2 cellular contexts compared by ENCODE assay signal in genomic region chr5:58258984-58259684, GRCh38.
TF ChIP-seq lines count a peak whose summit lies in the region.

No MANE protein-coding gene starts in this region.

TF ChIP-seq in HCT116, 20 proteins besides CTCF, POLR2A, EP300 and RAD21 (continued from another document):
- TF ChIP-seq, protein P1, sequence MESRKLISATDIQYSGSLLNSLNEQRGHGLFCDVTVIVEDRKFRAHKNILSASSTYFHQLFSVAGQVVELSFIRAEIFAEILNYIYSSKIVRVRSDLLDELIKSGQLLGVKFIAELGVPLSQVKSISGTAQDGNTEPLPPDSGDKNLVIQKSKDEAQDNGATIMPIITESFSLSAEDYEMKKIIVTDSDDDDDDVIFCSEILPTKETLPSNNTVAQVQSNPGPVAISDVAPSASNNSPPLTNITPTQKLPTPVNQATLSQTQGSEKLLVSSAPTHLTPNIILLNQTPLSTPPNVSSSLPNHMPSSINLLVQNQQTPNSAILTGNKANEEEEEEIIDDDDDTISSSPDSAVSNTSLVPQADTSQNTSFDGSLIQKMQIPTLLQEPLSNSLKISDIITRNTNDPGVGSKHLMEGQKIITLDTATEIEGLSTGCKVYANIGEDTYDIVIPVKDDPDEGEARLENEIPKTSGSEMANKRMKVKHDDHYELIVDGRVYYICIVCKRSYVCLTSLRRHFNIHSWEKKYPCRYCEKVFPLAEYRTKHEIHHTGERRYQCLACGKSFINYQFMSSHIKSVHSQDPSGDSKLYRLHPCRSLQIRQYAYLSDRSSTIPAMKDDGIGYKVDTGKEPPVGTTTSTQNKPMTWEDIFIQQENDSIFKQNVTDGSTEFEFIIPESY (IDR thresholded peaks at IDR 0.05; ENCODE audit: extremely low read depth, insufficient replicate concordance, low read length) = no peak
- TF ChIP-seq SIN3A (IDR thresholded peaks at IDR 0.05; ENCODE audit: low read depth) (no peak), FOSL1 (IDR thresholded peaks at IDR 0.05; ENCODE audit: low read depth) (no peak)

TF ChIP-seq in SK-N-SH treated with all-trans-retinoic acid at 6 μM for 48 hours, 23 proteins besides CTCF, POLR2A, EP300 and RAD21 (continued from another document):
- TF ChIP-seq CSRNP3 (CRISPR knock-in tag; IDR thresholded peaks at IDR 0.05) (no peak), TOX (CRISPR knock-in tag; IDR thresholded peaks at IDR 0.05; ENCODE audit: borderline replicate concordance) (no peak), ARNTL (CRISPR knock-in tag; IDR thresholded peaks at IDR 0.05; ENCODE audit: borderline replicate concordance, low read depth) (no peak), ZC3H10 (CRISPR knock-in tag; IDR thresholded peaks at IDR 0.05) (no peak)
- TF ChIP-seq, protein P2, sequence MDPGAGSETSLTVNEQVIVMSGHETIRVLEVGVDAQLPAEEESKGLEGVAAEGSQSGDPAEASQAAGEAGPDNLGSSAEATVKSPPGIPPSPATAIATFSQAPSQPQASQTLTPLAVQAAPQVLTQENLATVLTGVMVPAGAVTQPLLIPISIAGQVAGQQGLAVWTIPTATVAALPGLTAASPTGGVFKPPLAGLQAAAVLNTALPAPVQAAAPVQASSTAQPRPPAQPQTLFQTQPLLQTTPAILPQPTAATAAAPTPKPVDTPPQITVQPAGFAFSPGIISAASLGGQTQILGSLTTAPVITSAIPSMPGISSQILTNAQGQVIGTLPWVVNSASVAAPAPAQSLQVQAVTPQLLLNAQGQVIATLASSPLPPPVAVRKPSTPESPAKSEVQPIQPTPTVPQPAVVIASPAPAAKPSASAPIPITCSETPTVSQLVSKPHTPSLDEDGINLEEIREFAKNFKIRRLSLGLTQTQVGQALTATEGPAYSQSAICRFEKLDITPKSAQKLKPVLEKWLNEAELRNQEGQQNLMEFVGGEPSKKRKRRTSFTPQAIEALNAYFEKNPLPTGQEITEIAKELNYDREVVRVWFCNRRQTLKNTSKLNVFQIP (CRISPR knock-in tag; IDR thresholded peaks at IDR 0.05; ENCODE audit: borderline replicate concordance, low read depth) = no peak
